9 cellular contexts compared by ENCODE assay signal in genomic region chr1:45304311-45305081, GRCh38. TPM values are rescaled to one million over a fixed set of nuclear protein-coding genes. Genes with fewer than 3 reads are reported as not detected.
DNase-seq lines count a peak whose midpoint lies in the region; ATAC-seq, FAIRE-seq and TF ChIP-seq lines count a peak whose summit lies in the region.
"Had no signal": no experiment of that assay in that cellular context is flagged by ENCODE, and none has a peak within 500 bp of the region (broad histone marks: within the 10 kb centered on the region; RNA-seq: fewer than 3 reads in every experiment).

No MANE protein-coding gene starts in this region.

- H3K4me3 ChIP-seq in cardiac muscle cell (peak overlapping the region; percentile 62), HepG2 (replicated peaks in 1 of 3; ENCODE audit: insufficient read depth in 1 of 3, low read depth in 2 of 3, low read length in 3 of 3) (peak overlapping the region; percentile 48 to 77 (median 75)), thoracic aorta (peak overlapping the region; percentile 78)

- H3K27me3 Mint-ChIP-seq in brain: peaks cover 5% of the 10 kb centered on the region

- 2% methylated on average over 7 of the region's 15 CpGs for WGBS in HepG2 (ENCODE audit: low lambda C conversion rate)

- TF ChIP-seq CTCF in cardiac muscle cell (IDR thresholded peaks at IDR 0.05; ENCODE audit: low read depth, low read length) (no peak), brain (conservative IDR thresholded peaks at IDR 0.05) (peak in 1 of 2 experiments; percentile 15), HepG2 (CRISPR knock-in tag; IDR thresholded peaks at IDR 0.05) (no peak), thoracic aorta (IDR thresholded peaks at IDR 0.05) (no peak)

- peak; percentile 18 to 28 for DNase-seq in cardiac muscle cell (ENCODE audit: low read depth in 1 of 2, low spot score in 1 of 2)
- no peak for DNase-seq in left cardiac atrium
- DNase-seq in NCI-H1105 treated with DMSO at 0.1 percent for 48 hours (lab: John Stamatoyannopoulos, UW): peak; percentile 60
- DNase-seq in HepG2 (ENCODE audit: low spot score): peak; percentile 47
- DNase-seq in thoracic aorta (ENCODE audit: low spot score): no peak
- no peak for DNase-seq in NK-92 (lab: John Stamatoyannopoulos, UW; ENCODE audit: unreplicated experiment)

- H3K27me3 ChIP-seq in cardiac muscle cell: no peaks in the 10 kb centered on the region
- H3K27me3 ChIP-seq in HepG2 (ENCODE audit: control insufficient read depth in 1 of 2, insufficient read depth in 2 of 2, low read length in 2 of 2): no peaks in the 10 kb centered on the region
- H3K27me3 ChIP-seq in thoracic aorta (replicated peaks; ENCODE audit: insufficient read depth): no peaks in the 10 kb centered on the region

- peak overlapping the region; percentile 86 for H3K4me2 ChIP-seq in HepG2 (ENCODE audit: low read depth, low read length)

- peak overlapping the region; percentile 76 for H3K27ac ChIP-seq in cardiac muscle cell
- H3K27ac ChIP-seq in HepG2 (ENCODE audit: extremely low read length, insufficient read depth, low read length): peak overlapping the region; percentile 90
- H3K27ac ChIP-seq in thoracic aorta: peak overlapping the region; percentile 81 to 84

- H3K4me3 Mint-ChIP-seq in brain: peak overlapping the region; percentile 80 to 93 (median 93)

- TF ChIP-seq EP300 in HepG2 (IDR thresholded peaks at IDR 0.05; ENCODE audit: low read depth in 2 of 2, low read length in 2 of 2) (no peak), HepG2 (CRISPR knock-in tag; IDR thresholded peaks at IDR 0.05; ENCODE audit: borderline replicate concordance) (no peak)

- no peaks in the 10 kb centered on the region for H3K79me2 ChIP-seq in HepG2 (ENCODE audit: insufficient read depth, low read length)

- H3K36me3 Mint-ChIP-seq in brain: no peaks in the 10 kb centered on the region

- H4K20me1 ChIP-seq in HepG2 (ENCODE audit: insufficient read depth, low read length): no peaks in the 10 kb centered on the region

- no peak for TF ChIP-seq POLR2A in HepG2 (IDR thresholded peaks at IDR 0.05; ENCODE audit: insufficient read depth in 1 of 2, low read depth in 2 of 2, low read length in 2 of 2)

- H3K9ac ChIP-seq in HepG2 (ENCODE audit: insufficient read depth, low read depth, low read length): peak overlapping the region; percentile 81

- no peaks in the 10 kb centered on the region for H3K36me3 ChIP-seq in cardiac muscle cell
- no peaks in the 10 kb centered on the region for H3K36me3 ChIP-seq in HepG2 (replicated peaks in 1 of 2; ENCODE audit: control insufficient read depth in 1 of 2, insufficient read depth in 2 of 2, low read length in 2 of 2)
- H3K36me3 ChIP-seq in thoracic aorta: no peaks in the 10 kb centered on the region

- BruUV-seq in HepG2 (replicated peaks; lab: Mats Ljungman, UMichigan): no TSS peak

- no peaks in the 10 kb centered on the region for H3K9me3 Mint-ChIP-seq in brain

- peaks cover 41% of the 10 kb centered on the region for H3K4me1 Mint-ChIP-seq in brain

- intact Hi-C loops in left cardiac atrium (cut with DNase I) (loop anchor here in 1 of 2 donors (2.0 to 5.0 kb wide), 3 partner anchors 38 to 467 kb away; partner anchors contain the start of genes MUTYH and TOE1), HepG2 (cut with micrococcal nuclease; ENCODE audit: unreplicated experiment) (loop anchor here (1.0 to 10.0 kb wide), 4 partner anchors 35 to 480 kb away; partner anchors contain the start of gene UROD)

- FAIRE-seq in HepG2 (lab: Jason Lieb, UNC): no peak
- FAIRE-seq: islet of Langerhans had no signal

- no peak for ATAC-seq in left cardiac atrium
- peak; percentile 49 for ATAC-seq in HepG2
- no peak for ATAC-seq in thoracic aorta (ENCODE audit: insufficient number of reproducible peaks, low FRiP score, low read depth)
- ATAC-seq in GM18498 (IDR thresholded peaks at IDR 0.05; ENCODE audit: unreplicated experiment): no peak

- peaks cover 8% of the 10 kb centered on the region for H3K4me1 ChIP-seq in cardiac muscle cell (ENCODE audit: low read depth)
- H3K4me1 ChIP-seq in HepG2 (ENCODE audit: insufficient read depth, low read length): peaks cover 46% of the 10 kb centered on the region
- peaks cover 5 to 9% of the 10 kb centered on the region in 2 donors for H3K4me1 ChIP-seq in thoracic aorta (ENCODE audit: control insufficient read depth in 1 of 2, low read depth in 2 of 2)

- H3K9me3 ChIP-seq in cardiac muscle cell (ENCODE audit: low read depth) (no peaks in the 10 kb centered on the region), HepG2 (ENCODE audit: low read length) (no peaks in the 10 kb centered on the region), thoracic aorta (no peaks in the 10 kb centered on the region)

- H3K27ac Mint-ChIP-seq in brain: peak overlapping the region; percentile 91 to 97 (median 97)

- no peak for TF ChIP-seq RAD21 in HepG2 (CRISPR knock-in tag; IDR thresholded peaks at IDR 0.05)

- CTCF ChIA-PET in HepG2 (lab: Yijun Ruan, JAX; ENCODE audit: low intra/inter-chr PET ratio, low total read pairs): interaction anchor here (0.9 to 3.0 kb wide), 4 partner anchors 189 to 292 kb away, joined by 3 to 13 read pairs (median 8); no protein-coding TSS in a partner anchor

- in situ Hi-C loops in HepG2 (cut with HindIII; ENCODE audit: extremely low pct_ligation_motif_present, low pct_unique_long_range_greater_than_20kb): loop anchor here (5.0 to 10.0 kb wide), 3 partner anchors 188 to 470 kb away; partner anchors contain the start of genes HECTD3, TESK2 and UROD

- POLR2A ChIA-PET in HepG2 (lab: Yijun Ruan, JAX): interaction anchor here (0.7 to 10.2 kb wide), 7 partner anchors 10 to 485 kb away, joined by 4 to 231 read pairs (median 9); partner anchors contain the start of genes HECTD3, MUTYH, PRDX1 and TESK2

- H2AFZ ChIP-seq in HepG2 (ENCODE audit: low read length): no peak overlapping the region

RNA-seq across cellular contexts. Expression of gene HPDL, which starts 22.2 kb away (rescaled TPM):
- total RNA-seq in cardiac muscle cell: 1.4 and 3.3 TPM in 2 replicates
- polyA plus RNA-seq in cardiac muscle cell: 1.3 and 4.7 TPM in 2 replicates
- under 1 TPM; 0.27 to 0.50 TPM for total RNA-seq in left cardiac atrium
- 9.4 TPM for polyA plus RNA-seq in brain (ENCODE audit: insufficient read depth, low read depth, low replicate concordance)
- total RNA-seq in HepG2 (2016; rRNA removed; fragmentation: Illumina TruSeq; extraction: Trizol): not detected in 2 replicates
- total RNA-seq in HepG2 (2016; cell fraction: cytosol; rRNA removed; fragmentation: Illumina TruSeq; extraction: Trizol; ENCODE audit: low read depth): not detected in 2 replicates
- total RNA-seq in HepG2 (2016; cell fraction: insoluble cytoplasmic fraction; rRNA removed; fragmentation: Illumina TruSeq; extraction: Trizol): not detected in 2 replicates
- not detected in 2 replicates for total RNA-seq in HepG2 (2016; cell fraction: membrane; rRNA removed; fragmentation: Illumina TruSeq; extraction: Trizol)
- total RNA-seq in HepG2 (2016; cell fraction: nucleus; rRNA removed; fragmentation: Illumina TruSeq; extraction: Trizol): not detected in 2 replicates
- polyA plus RNA-seq in HepG2 (2011; rRNA removed): not detected in 2 replicates
- polyA plus RNA-seq in HepG2 (2011; cell fraction: cytosol; rRNA removed): not detected in 2 replicates
- not detected in 2 replicates for polyA plus RNA-seq in HepG2 (2011; cell fraction: nucleus; rRNA removed)
- 0.08 TPM in 1 of 2 replicates, not detected in the other for polyA plus RNA-seq in HepG2 (2012)
- not detected in 2 replicates for polyA plus RNA-seq in HepG2 (2016; cell fraction: cytosol; fragmentation: Illumina TruSeq; extraction: Trizol; ENCODE audit: low read depth)
- polyA plus RNA-seq in HepG2 (2016; cell fraction: insoluble cytoplasmic fraction; fragmentation: Illumina TruSeq; extraction: Trizol; ENCODE audit: low read depth): not detected in 2 replicates
- polyA plus RNA-seq in HepG2 (2016; cell fraction: membrane; fragmentation: Illumina TruSeq; extraction: Trizol; ENCODE audit: low read depth): not detected in 2 replicates
- polyA plus RNA-seq in HepG2 (2016; cell fraction: nucleus; fragmentation: Illumina TruSeq; extraction: Trizol; ENCODE audit: insufficient read depth, low read depth): not detected in 2 replicates
- 24.3 TPM in 1 of 2 replicates, not detected in the other for polyA minus RNA-seq in HepG2 (2011; rRNA and poly(A)+ RNA removed; ENCODE audit: low replicate concordance)
- 0.40 TPM in 1 of 2 replicates, not detected in the other for polyA minus RNA-seq in HepG2 (2011; cell fraction: cytosol; rRNA and poly(A)+ RNA removed)
- polyA minus RNA-seq in HepG2 (2011; cell fraction: nucleus; rRNA and poly(A)+ RNA removed): not detected in 2 replicates
- total RNA-seq in thoracic aorta: not detected

RNA-seq across cellular contexts. Expression of gene TOE1, which starts 35.5 kb away (rescaled TPM):
- total RNA-seq in cardiac muscle cell (9.1 and 15.5 TPM in 2 replicates), left cardiac atrium (1 to 10 TPM; 5.4 to 6.6 TPM), HepG2 (2016; rRNA removed; fragmentation: Illumina TruSeq; extraction: Trizol) (17.4 and 19.0 TPM in 2 replicates), thoracic aorta (10 to 100 TPM in 1 of 2 donors, 1 to 10 TPM in 1; 4.7 to 10.5 TPM)
- polyA plus RNA-seq in cardiac muscle cell (8.6 and 13.4 TPM in 2 replicates), brain (ENCODE audit: insufficient read depth, low read depth, low replicate concordance) (10.6 TPM), HepG2 (2011; rRNA removed) (12.1 and 14.1 TPM in 2 replicates)
- total RNA-seq in HepG2 (2016; cell fraction: cytosol; rRNA removed; fragmentation: Illumina TruSeq; extraction: Trizol; ENCODE audit: low read depth): 6.1 and 6.9 TPM in 2 replicates
- 17.0 and 19.2 TPM in 2 replicates for total RNA-seq in HepG2 (2016; cell fraction: insoluble cytoplasmic fraction; rRNA removed; fragmentation: Illumina TruSeq; extraction: Trizol)
- total RNA-seq in HepG2 (2016; cell fraction: membrane; rRNA removed; fragmentation: Illumina TruSeq; extraction: Trizol): 9.4 and 11.7 TPM in 2 replicates
- 18.1 and 21.7 TPM in 2 replicates for total RNA-seq in HepG2 (2016; cell fraction: nucleus; rRNA removed; fragmentation: Illumina TruSeq; extraction: Trizol)
- 13.3 and 16.7 TPM in 2 replicates for polyA plus RNA-seq in HepG2 (2011; cell fraction: cytosol; rRNA removed)
- 24.4 and 29.6 TPM in 2 replicates for polyA plus RNA-seq in HepG2 (2011; cell fraction: nucleus; rRNA removed)
- polyA plus RNA-seq in HepG2 (2012): 5.6 and 7.9 TPM in 2 replicates
- polyA plus RNA-seq in HepG2 (2016; cell fraction: cytosol; fragmentation: Illumina TruSeq; extraction: Trizol; ENCODE audit: low read depth): 4.9 and 6.0 TPM in 2 replicates
- 17.2 and 18.2 TPM in 2 replicates for polyA plus RNA-seq in HepG2 (2016; cell fraction: insoluble cytoplasmic fraction; fragmentation: Illumina TruSeq; extraction: Trizol; ENCODE audit: low read depth)
- 7.3 and 8.1 TPM in 2 replicates for polyA plus RNA-seq in HepG2 (2016; cell fraction: membrane; fragmentation: Illumina TruSeq; extraction: Trizol; ENCODE audit: low read depth)
- polyA plus RNA-seq in HepG2 (2016; cell fraction: nucleus; fragmentation: Illumina TruSeq; extraction: Trizol; ENCODE audit: insufficient read depth, low read depth): 21.5 and 25.2 TPM in 2 replicates
- 26.7 and 78.7 TPM in 2 replicates for polyA minus RNA-seq in HepG2 (2011; rRNA and poly(A)+ RNA removed; ENCODE audit: low replicate concordance)
- 6.8 and 11.4 TPM in 2 replicates for polyA minus RNA-seq in HepG2 (2011; cell fraction: cytosol; rRNA and poly(A)+ RNA removed)
- 35.4 and 43.5 TPM in 2 replicates for polyA minus RNA-seq in HepG2 (2011; cell fraction: nucleus; rRNA and poly(A)+ RNA removed)

RNA-seq across cellular contexts. Expression of gene MUTYH, which starts 35.7 kb away (rescaled TPM):
- 25.8 and 35.6 TPM in 2 replicates for total RNA-seq in cardiac muscle cell
- polyA plus RNA-seq in cardiac muscle cell: 27.1 and 31.0 TPM in 2 replicates
- 10 to 100 TPM in 1 of 2 donors, 1 to 10 TPM in 1; 9.1 to 11.0 TPM for total RNA-seq in left cardiac atrium
- 31.8 TPM for polyA plus RNA-seq in brain (ENCODE audit: insufficient read depth, low read depth, low replicate concordance)
- 12.7 and 17.1 TPM in 2 replicates for total RNA-seq in HepG2 (2016; rRNA removed; fragmentation: Illumina TruSeq; extraction: Trizol)
- 8.3 and 9.6 TPM in 2 replicates for total RNA-seq in HepG2 (2016; cell fraction: cytosol; rRNA removed; fragmentation: Illumina TruSeq; extraction: Trizol; ENCODE audit: low read depth)
- total RNA-seq in HepG2 (2016; cell fraction: insoluble cytoplasmic fraction; rRNA removed; fragmentation: Illumina TruSeq; extraction: Trizol): 11.8 and 17.5 TPM in 2 replicates
- 13.2 and 14.1 TPM in 2 replicates for total RNA-seq in HepG2 (2016; cell fraction: membrane; rRNA removed; fragmentation: Illumina TruSeq; extraction: Trizol)
- total RNA-seq in HepG2 (2016; cell fraction: nucleus; rRNA removed; fragmentation: Illumina TruSeq; extraction: Trizol): 19.6 and 22.4 TPM in 2 replicates
- polyA plus RNA-seq in HepG2 (2011; rRNA removed): 16.3 and 19.4 TPM in 2 replicates
- polyA plus RNA-seq in HepG2 (2011; cell fraction: cytosol; rRNA removed): 7.9 and 12.7 TPM in 2 replicates
- 82.7 and 96.2 TPM in 2 replicates for polyA plus RNA-seq in HepG2 (2011; cell fraction: nucleus; rRNA removed)
- polyA plus RNA-seq in HepG2 (2012): 11.1 and 12.0 TPM in 2 replicates
- 5.6 and 7.1 TPM in 2 replicates for polyA plus RNA-seq in HepG2 (2016; cell fraction: cytosol; fragmentation: Illumina TruSeq; extraction: Trizol; ENCODE audit: low read depth)
- polyA plus RNA-seq in HepG2 (2016; cell fraction: insoluble cytoplasmic fraction; fragmentation: Illumina TruSeq; extraction: Trizol; ENCODE audit: low read depth): 11.6 and 12.8 TPM in 2 replicates
- 8.5 and 9.5 TPM in 2 replicates for polyA plus RNA-seq in HepG2 (2016; cell fraction: membrane; fragmentation: Illumina TruSeq; extraction: Trizol; ENCODE audit: low read depth)
- 58.3 and 64.2 TPM in 2 replicates for polyA plus RNA-seq in HepG2 (2016; cell fraction: nucleus; fragmentation: Illumina TruSeq; extraction: Trizol; ENCODE audit: insufficient read depth, low read depth)
- polyA minus RNA-seq in HepG2 (2011; rRNA and poly(A)+ RNA removed; ENCODE audit: low replicate concordance): 19.2 and 21.3 TPM in 2 replicates
- 4.2 and 4.7 TPM in 2 replicates for polyA minus RNA-seq in HepG2 (2011; cell fraction: cytosol; rRNA and poly(A)+ RNA removed)
- 15.0 and 15.5 TPM in 2 replicates for polyA minus RNA-seq in HepG2 (2011; cell fraction: nucleus; rRNA and poly(A)+ RNA removed)
- total RNA-seq in thoracic aorta: 10 to 100 TPM; 15.2 to 27.4 TPM

Comparison
In these comparisons a context has a peak if more than half of its experiments do, and no peak if none do; other contexts are left out.
1. DNase-seq: peak in cardiac muscle cell (2 of 2), NCI-H1105 treated with DMSO at 0.1 percent for 48 hours (single experiment) and HepG2 (single experiment); none in left cardiac atrium (single experiment), thoracic aorta (single experiment) and NK-92 (single experiment).
2. Peak in every context shown above with its lines, with median percentiles within 50 percentile points of each other: H3K27ac ChIP-seq and H3K4me3 ChIP-seq.